In the genomic region with DNA sequence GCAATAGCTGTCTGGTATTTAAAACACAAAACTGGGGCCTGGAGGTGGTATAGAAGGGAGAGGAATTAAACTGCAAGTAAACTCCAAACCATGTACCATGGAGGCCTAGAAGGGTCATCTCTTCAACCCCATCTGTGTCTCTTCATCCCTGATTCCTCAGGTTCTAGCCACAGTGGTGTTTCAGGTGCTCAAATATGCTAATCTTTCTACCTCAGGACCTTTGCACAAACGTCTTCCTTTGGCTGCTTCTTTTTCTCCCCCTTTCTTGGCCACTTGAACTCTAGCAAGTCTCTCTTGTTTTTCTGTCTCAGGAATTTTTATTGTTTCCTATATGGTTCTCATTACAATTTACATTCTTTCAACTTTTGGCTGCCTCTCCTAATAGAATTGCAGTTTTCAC, we compare ENCODE assay signal across 29 cellular contexts.
"Had no signal": no experiment of that assay in that cellular context is flagged by ENCODE, and none has a peak within 500 bp of the region (broad histone marks: within the 10 kb centered on the region; RNA-seq: fewer than 3 reads in every experiment).

No MANE protein-coding gene starts in this region.

- H2AFZ ChIP-seq: hepatocyte had no signal

- H3K9me3 ChIP-seq: colonic mucosa, esophagus squamous epithelium, gastrocnemius medialis, gastroesophageal sphincter had no signal

- H3K36me3 ChIP-seq: colonic mucosa, esophagus muscularis mucosa, esophagus squamous epithelium, gastrocnemius medialis, gastroesophageal sphincter, heart left ventricle, heart right ventricle had no signal

- H3K79me2 ChIP-seq: hepatocyte had no signal

- H3K4me3 ChIP-seq: colonic mucosa, coronary artery, dorsolateral prefrontal cortex, esophagus muscularis mucosa, esophagus squamous epithelium, gastrocnemius medialis, gastroesophageal sphincter, heart left ventricle, heart right ventricle, hepatocyte had no signal

- FAIRE-seq: colon, endometrium, endothelial cell of umbilical vein, frontal cortex had no signal

- H3K4me1 ChIP-seq: colonic mucosa, esophagus muscularis mucosa, esophagus squamous epithelium, foreskin keratinocyte, gastrocnemius medialis, gastroesophageal sphincter, heart left ventricle, heart right ventricle had no signal

- H3K27ac ChIP-seq: colonic mucosa, coronary artery, dorsolateral prefrontal cortex, epithelial cell of prostate, esophagus muscularis mucosa, esophagus squamous epithelium, foreskin keratinocyte, gastrocnemius medialis, gastroesophageal sphincter, heart left ventricle, heart right ventricle, hepatocyte had no signal

- H3K27me3 ChIP-seq: colonic mucosa, esophagus muscularis mucosa, esophagus squamous epithelium, foreskin keratinocyte, gastrocnemius medialis, gastroesophageal sphincter, heart left ventricle, heart right ventricle, hepatocyte had no signal

- H3K4me2 ChIP-seq: hepatocyte had no signal

- DNase-seq: colonic mucosa; cortex of kidney; dermis blood vessel endothelial cell; dorsolateral prefrontal cortex; effector CD4-positive, alpha-beta T cell; effector CD8-positive, alpha-beta T cell; effector memory CD4-positive, alpha-beta T cell; effector memory CD8-positive, alpha-beta T cell; endodermal cell; erythroblast; esophagus squamous epithelium; foreskin fibroblast; foreskin keratinocyte; foreskin melanocyte; gastrocnemius medialis; glutamatergic neuron; head of caudate nucleus; heart left ventricle; heart right ventricle had no signal

- ATAC-seq: effector memory CD8-positive, alpha-beta T cell; esophagus mucosa; foreskin keratinocyte; gastrocnemius medialis; gastroesophageal sphincter; heart left ventricle; heart right ventricle had no signal
